8 cellular contexts compared by ENCODE assay signal in the genomic region with DNA sequence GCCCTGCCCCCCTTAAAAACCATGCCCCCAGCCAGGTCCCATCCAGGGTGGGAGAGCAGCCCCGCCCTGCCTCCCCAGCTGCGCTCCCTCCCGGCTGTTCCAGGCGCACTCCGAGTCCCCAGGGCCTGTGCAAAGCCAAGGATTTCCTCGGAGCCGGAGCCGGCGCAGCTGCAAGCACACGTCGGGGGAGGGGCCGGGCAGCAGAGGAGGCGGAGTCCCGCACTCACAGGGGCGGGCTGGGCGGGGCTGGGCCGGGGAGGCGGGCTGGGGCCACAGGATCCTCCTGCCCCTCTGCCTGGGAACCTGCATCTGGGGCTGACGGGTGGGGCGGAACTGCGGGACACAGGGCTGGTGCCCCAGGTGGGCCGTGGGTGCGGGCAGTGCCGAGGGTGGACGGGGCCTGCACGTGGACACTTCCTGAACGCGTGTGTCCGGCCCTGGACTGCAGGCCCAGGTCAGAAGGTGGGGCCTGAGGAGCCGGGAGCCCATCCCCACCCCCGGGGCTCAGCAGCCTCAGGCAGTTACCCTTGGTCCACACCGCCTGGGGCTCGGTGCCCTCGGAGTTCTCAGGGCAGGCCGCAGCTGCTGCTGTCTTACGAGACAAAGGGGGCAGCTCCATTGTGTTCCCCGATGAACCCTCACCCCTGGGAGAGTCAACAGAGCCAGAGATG. TPM values are rescaled to one million over a fixed set of nuclear protein-coding genes. Genes with fewer than 3 reads are reported as not detected.
DNase-seq lines count a peak whose midpoint lies in the region; ATAC-seq and TF ChIP-seq lines count a peak whose summit lies in the region.

No MANE protein-coding gene starts in this region.

- H3K4me3 ChIP-seq in RWPE2 (ENCODE audit: severe bottlenecking) (no peak overlapping the region), cardiac muscle cell (no peak overlapping the region)

- ATAC-seq in RWPE2 (ENCODE audit: low read depth) = peak; percentile 32; the same call in 1 of the 3 replicates
- ATAC-seq in HG02884 (IDR thresholded peaks at IDR 0.05; ENCODE audit: unreplicated experiment) = no peak
- no peak for ATAC-seq in HG03378 (IDR thresholded peaks at IDR 0.05; ENCODE audit: unreplicated experiment)

- POLR2A ChIA-PET in activated CD4-positive, alpha-beta T cell treated with anti-CD3 and anti-CD28 coated beads, Interleukin-2, amount 10 ng/mL, durations not matched to agents 7 days and 5 days (lab: Charles Lee) = no interaction called here

- CTCF ChIA-PET in activated CD4-positive, alpha-beta T cell treated with anti-CD3 and anti-CD28 coated beads, Interleukin-2, amount 10 ng/mL, durations not matched to agents 7 days and 5 days (lab: Charles Lee) = no interaction called here

- no peaks in the 10 kb centered on the region for H3K4me1 Mint-ChIP-seq in activated CD4-positive, alpha-beta T cell treated with anti-CD3 and anti-CD28 coated beads, Interleukin-2, amount 10 ng/mL, durations not matched to agents 24 days and 14 days
- H3K4me1 Mint-ChIP-seq in activated CD4-positive, alpha-beta T cell treated with anti-CD3 and anti-CD28 coated beads, Interleukin-2, amount 10 ng/mL, durations not matched to agents 7 days and 5 days = no peaks in the 10 kb centered on the region
- no peaks in the 10 kb centered on the region for H3K4me1 Mint-ChIP-seq in HFFc6 (ENCODE audit: low read depth)

- no peaks in the 10 kb centered on the region for H3K36me3 Mint-ChIP-seq in activated CD4-positive, alpha-beta T cell treated with anti-CD3 and anti-CD28 coated beads, Interleukin-2, amount 10 ng/mL, durations not matched to agents 24 days and 14 days (ENCODE audit: low read depth)
- no peaks in the 10 kb centered on the region for H3K36me3 Mint-ChIP-seq in activated CD4-positive, alpha-beta T cell treated with anti-CD3 and anti-CD28 coated beads, Interleukin-2, amount 10 ng/mL, durations not matched to agents 7 days and 5 days (ENCODE audit: low read depth)
- no peaks in the 10 kb centered on the region for H3K36me3 Mint-ChIP-seq in HFFc6 (ENCODE audit: low read depth)

- H3K9me3 ChIP-seq in RWPE2 (ENCODE audit: severe bottlenecking) = no peaks in the 10 kb centered on the region
- no peaks in the 10 kb centered on the region for H3K9me3 ChIP-seq in cardiac muscle cell (ENCODE audit: low read depth)

- no peaks in the 10 kb centered on the region for H3K36me3 ChIP-seq in RWPE2 (ENCODE audit: low read depth)
- H3K36me3 ChIP-seq in cardiac muscle cell = no peaks in the 10 kb centered on the region

- H3K9me3 Mint-ChIP-seq in activated CD4-positive, alpha-beta T cell treated with anti-CD3 and anti-CD28 coated beads, Interleukin-2, amount 10 ng/mL, durations not matched to agents 24 days and 14 days = no peaks in the 10 kb centered on the region
- no peaks in the 10 kb centered on the region for H3K9me3 Mint-ChIP-seq in activated CD4-positive, alpha-beta T cell treated with anti-CD3 and anti-CD28 coated beads, Interleukin-2, amount 10 ng/mL, durations not matched to agents 7 days and 5 days
- no peaks in the 10 kb centered on the region for H3K9me3 Mint-ChIP-seq in HFFc6

- peak; percentile 61 for DNase-seq in activated CD4-positive, alpha-beta T cell treated with anti-CD3 and anti-CD28 coated beads, Interleukin-2, amount 10 ng/mL, durations not matched to agents 24 days and 14 days
- no peak for DNase-seq in activated CD4-positive, alpha-beta T cell treated with anti-CD3 and anti-CD28 coated beads, Interleukin-2, amount 10 ng/mL, durations not matched to agents 7 days and 5 days
- DNase-seq in RWPE2 (ENCODE audit: low spot score) (no peak), cardiac muscle cell (ENCODE audit: low read depth in 1 of 2, low spot score in 1 of 2) (peak; percentile 61 to 83), HFFc6 (no peak)
- DNase-seq in stimulated activated CD4-positive, alpha-beta T cell treated with anti-CD3 and anti-CD28 coated beads, TNF-alpha, amount 100 ng/mL, for 24 hours (ENCODE audit: low read depth in 3 of 3) = peak in 2 of 3 experiments; percentile 11 to 44

- no peak overlapping the region for H3K4me3 Mint-ChIP-seq in activated CD4-positive, alpha-beta T cell treated with anti-CD3 and anti-CD28 coated beads, Interleukin-2, amount 10 ng/mL, durations not matched to agents 24 days and 14 days
- no peak overlapping the region for H3K4me3 Mint-ChIP-seq in activated CD4-positive, alpha-beta T cell treated with anti-CD3 and anti-CD28 coated beads, Interleukin-2, amount 10 ng/mL, durations not matched to agents 7 days and 5 days
- no peak overlapping the region for H3K4me3 Mint-ChIP-seq in HFFc6

- H3K27me3 ChIP-seq in RWPE2 (ENCODE audit: insufficient read depth, poor library complexity, severe bottlenecking) (peaks cover 22% of the 10 kb centered on the region), cardiac muscle cell (no peaks in the 10 kb centered on the region)

- no peaks in the 10 kb centered on the region for H3K27me3 Mint-ChIP-seq in activated CD4-positive, alpha-beta T cell treated with anti-CD3 and anti-CD28 coated beads, Interleukin-2, amount 10 ng/mL, durations not matched to agents 24 days and 14 days
- H3K27me3 Mint-ChIP-seq in activated CD4-positive, alpha-beta T cell treated with anti-CD3 and anti-CD28 coated beads, Interleukin-2, amount 10 ng/mL, durations not matched to agents 7 days and 5 days = no peaks in the 10 kb centered on the region
- peaks cover 3% of the 10 kb centered on the region; the same call in 1 of the 2 replicates for H3K27me3 Mint-ChIP-seq in HFFc6 (ENCODE audit: insufficient read depth)

- H3K27ac Mint-ChIP-seq in activated CD4-positive, alpha-beta T cell treated with anti-CD3 and anti-CD28 coated beads, Interleukin-2, amount 10 ng/mL, durations not matched to agents 24 days and 14 days = no peak overlapping the region
- H3K27ac Mint-ChIP-seq in activated CD4-positive, alpha-beta T cell treated with anti-CD3 and anti-CD28 coated beads, Interleukin-2, amount 10 ng/mL, durations not matched to agents 7 days and 5 days = no peak overlapping the region
- no peak overlapping the region for H3K27ac Mint-ChIP-seq in HFFc6

- H3K4me1 ChIP-seq in RWPE2 (ENCODE audit: insufficient read depth, poor library complexity, severe bottlenecking) = no peaks in the 10 kb centered on the region
- H3K4me1 ChIP-seq in cardiac muscle cell (ENCODE audit: low read depth) = no peaks in the 10 kb centered on the region

- no peak overlapping the region for H3K27ac ChIP-seq in RWPE2 (ENCODE audit: poor library complexity, severe bottlenecking)
- H3K27ac ChIP-seq in cardiac muscle cell = no peak overlapping the region

- no peak for TF ChIP-seq CTCF in RWPE2 (IDR thresholded peaks at IDR 0.05; ENCODE audit: poor library complexity, severe bottlenecking)
- TF ChIP-seq CTCF in cardiac muscle cell (IDR thresholded peaks at IDR 0.05; ENCODE audit: low read depth, low read length) = no peak
- no peak for TF ChIP-seq CTCF in HFFc6 (IDR thresholded peaks at IDR 0.05)

- intact Hi-C loops in activated CD4-positive, alpha-beta T cell treated with anti-CD3 and anti-CD28 coated beads, Interleukin-2, amount 10 ng/mL, durations not matched to agents 24 days and 14 days (cut with micrococcal nuclease) = no loop called here

RNA-seq across cellular contexts. Expression of a gene that starts 24.0 kb away (rescaled TPM):
- total RNA-seq in activated CD4-positive, alpha-beta T cell treated with anti-CD3 and anti-CD28 coated beads, Interleukin-2, amount 10 ng/mL, durations not matched to agents 24 days and 14 days = not detected in 2 replicates
- total RNA-seq in activated CD4-positive, alpha-beta T cell treated with anti-CD3 and anti-CD28 coated beads, Interleukin-2, amount 10 ng/mL, durations not matched to agents 7 days and 5 days = not detected
- total RNA-seq in cardiac muscle cell = not detected in 2 replicates
- polyA plus RNA-seq in cardiac muscle cell = 0.55 TPM in 1 of 2 replicates, not detected in the other
- not detected for total RNA-seq in HFFc6 (2021; fragmentation: NEBNext Ultra II Directional; extraction: Animal tissue kit (Norgen Biotek cat#: 25700))

RNA-seq across cellular contexts. Expression of a gene that starts 47.5 kb away (rescaled TPM):
- not detected in 2 replicates for total RNA-seq in activated CD4-positive, alpha-beta T cell treated with anti-CD3 and anti-CD28 coated beads, Interleukin-2, amount 10 ng/mL, durations not matched to agents 24 days and 14 days
- total RNA-seq in activated CD4-positive, alpha-beta T cell treated with anti-CD3 and anti-CD28 coated beads, Interleukin-2, amount 10 ng/mL, durations not matched to agents 7 days and 5 days = not detected
- 0.15 TPM in 1 of 2 replicates, not detected in the other for total RNA-seq in cardiac muscle cell
- polyA plus RNA-seq in cardiac muscle cell = 0.26 TPM in 1 of 2 replicates, not detected in the other
- total RNA-seq in HFFc6 (2021; fragmentation: NEBNext Ultra II Directional; extraction: Animal tissue kit (Norgen Biotek cat#: 25700)) = not detected

Comparison
In these comparisons a context has a peak if more than half of its experiments do, and no peak if none do; other contexts are left out.
1. DNase-seq: peak in activated CD4-positive, alpha-beta T cell treated with anti-CD3 and anti-CD28 coated beads, Interleukin-2, amount 10 ng/mL, durations not matched to agents 24 days and 14 days (single experiment), cardiac muscle cell (2 of 2) and stimulated activated CD4-positive, alpha-beta T cell treated with anti-CD3 and anti-CD28 coated beads, TNF-alpha, amount 100 ng/mL, for 24 hours (2 of 3); none in activated CD4-positive, alpha-beta T cell treated with anti-CD3 and anti-CD28 coated beads, Interleukin-2, amount 10 ng/mL, durations not matched to agents 7 days and 5 days (single experiment), RWPE2 (single experiment) and HFFc6 (single experiment).